8 cellular contexts compared by ENCODE assay signal in the genomic region with DNA sequence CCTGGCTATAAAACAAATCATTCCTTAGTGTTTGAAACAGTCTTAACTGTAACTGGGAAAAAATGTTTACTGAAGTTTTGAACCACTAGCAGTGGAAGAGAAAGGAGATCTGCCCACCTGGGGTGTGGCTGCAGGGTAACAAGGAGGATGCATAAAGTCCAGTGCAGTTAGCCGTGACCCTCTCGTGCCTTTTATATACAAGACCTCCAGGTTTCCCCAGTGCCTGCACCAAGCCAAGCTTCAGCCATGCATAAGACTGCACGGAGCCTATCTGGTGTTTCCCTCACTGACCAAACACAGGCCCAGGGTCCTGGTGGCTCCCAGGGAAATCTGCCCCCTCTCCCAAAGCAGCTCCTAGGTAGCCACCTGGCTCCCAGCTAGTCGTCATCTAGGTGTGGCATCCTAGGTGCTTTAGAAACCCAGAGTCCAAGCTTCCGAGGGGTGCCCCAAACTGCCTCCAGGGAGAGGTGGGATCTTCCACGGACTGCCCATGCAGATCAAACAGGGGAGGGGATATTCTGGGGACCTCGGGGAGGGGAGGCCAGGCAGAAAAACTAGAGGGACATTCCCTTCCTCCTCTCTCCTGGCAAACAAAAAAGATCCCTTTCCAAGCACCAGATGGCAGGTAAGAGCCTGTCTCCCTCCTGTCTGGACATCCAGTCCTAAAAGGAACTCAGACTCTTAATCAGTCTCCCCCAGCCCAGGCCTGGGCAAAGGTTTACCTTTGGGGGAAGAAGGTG. TPM values are rescaled to one million over a fixed set of nuclear protein-coding genes. Genes with fewer than 3 reads are reported as not detected.
DNase-seq lines count a peak whose midpoint lies in the region; ATAC-seq and TF ChIP-seq lines count a peak whose summit lies in the region.

No MANE protein-coding gene starts in this region.

- peak overlapping the region; percentile 92 for H3K4me3 Mint-ChIP-seq in mesothelial cell of epicardium

- intact Hi-C loops in breast epithelium (cut with DNase I; ENCODE audit: low total_unique reads) = loop anchor here (10.0 kb wide), 1 partner anchor 52 kb away; no protein-coding TSS in a partner anchor

- H3K27ac ChIP-seq in breast epithelium = peak overlapping the region; percentile 84 to 85

- TF ChIP-seq CTCF in AG04449 (IDR thresholded peaks at IDR 0.05; ENCODE audit: insufficient read depth, low read length, missing control alignments) (no peak), breast epithelium (IDR thresholded peaks at IDR 0.05) (peak in 1 of 3 donors; percentile 40), mesothelial cell of epicardium (IDR thresholded peaks at IDR 0.05; ENCODE audit: unreplicated experiment) (no peak)

- H3K27me3 ChIP-seq in breast epithelium = no peaks in the 10 kb centered on the region

- no peaks in the 10 kb centered on the region for H3K9me3 ChIP-seq in breast epithelium

- no peaks in the 10 kb centered on the region for H3K9me3 Mint-ChIP-seq in mesothelial cell of epicardium

- ATAC-seq in GM19463 (IDR thresholded peaks at IDR 0.05; ENCODE audit: unreplicated experiment) = no peak
- ATAC-seq in GM21717 (IDR thresholded peaks at IDR 0.05; ENCODE audit: unreplicated experiment) = no peak

- H3K27ac Mint-ChIP-seq in mesothelial cell of epicardium = peak overlapping the region; percentile 96

- POLR2A ChIA-PET in AG04449 (lab: Yijun Ruan, JAX) = interaction anchor here (0.7 to 1.6 kb wide), 4 partner anchors 10 to 99 kb away, joined by 3 to 8 read pairs (median 4); no protein-coding TSS in a partner anchor

- no peaks in the 10 kb centered on the region for H3K36me3 ChIP-seq in breast epithelium

- peaks cover 72% of the 10 kb centered on the region for H3K4me1 Mint-ChIP-seq in mesothelial cell of epicardium

- no peaks in the 10 kb centered on the region for H3K27me3 Mint-ChIP-seq in mesothelial cell of epicardium (ENCODE audit: low read depth)

- no peaks in the 10 kb centered on the region for H3K36me3 Mint-ChIP-seq in mesothelial cell of epicardium

- H3K4me3 ChIP-seq in AG04449 (ENCODE audit: low read depth, low read length) = peak overlapping the region; percentile 85
- H3K4me3 ChIP-seq in breast epithelium = peak overlapping the region; percentile 79 to 85 (median 84)

- no peak for TF ChIP-seq POLR2A in breast epithelium (IDR thresholded peaks at IDR 0.05)

- CTCF ChIA-PET in AG04449 (lab: Yijun Ruan, JAX) = interaction anchor here (0.6 to 2.3 kb wide), 8 partner anchors 14 to 297 kb away, joined by 3 to 13 read pairs (median 3); no protein-coding TSS in a partner anchor

- peaks cover 0 to 5% of the 10 kb centered on the region in 2 donors for H3K4me1 ChIP-seq in breast epithelium

- DNase-seq in AG04449 (ENCODE audit: low read depth, low spot score) (no peak), HT-29 (ENCODE audit: low spot score) (peak; percentile 32), breast epithelium (ENCODE audit: low spot score in 2 of 2) (no peak), mesothelial cell of epicardium (ENCODE audit: low spot score in 2 of 2, unreplicated experiment in 2 of 2) (no peak), NCI-H1436 treated with DMSO at 0.1 percent for 48 hours (lab: John Stamatoyannopoulos, UW) (no peak), NOMO-1 treated with dmso at 0.1 percent for 144 hours (lab: John Stamatoyannopoulos, UW; ENCODE audit: unreplicated experiment) (no peak)

RNA-seq across cellular contexts. Expression of gene SHB, which starts 2.7 kb away (rescaled TPM):
- total RNA-seq in HT-29 (2014; rRNA removed; shearing (Covaris generic)) = 54.8 and 65.4 TPM in 2 replicates
- 10 to 100 TPM in 2 of 3 donors, 1 to 10 TPM in 1; 3.8 to 18.7 (median 17.9) TPM for total RNA-seq in breast epithelium
- 33.7 to 35.5 TPM (median 35.4 TPM) in 3 replicates for total RNA-seq in mesothelial cell of epicardium
